Comparison of ENCODE assay signal across 26 cellular contexts in the genomic region with DNA sequence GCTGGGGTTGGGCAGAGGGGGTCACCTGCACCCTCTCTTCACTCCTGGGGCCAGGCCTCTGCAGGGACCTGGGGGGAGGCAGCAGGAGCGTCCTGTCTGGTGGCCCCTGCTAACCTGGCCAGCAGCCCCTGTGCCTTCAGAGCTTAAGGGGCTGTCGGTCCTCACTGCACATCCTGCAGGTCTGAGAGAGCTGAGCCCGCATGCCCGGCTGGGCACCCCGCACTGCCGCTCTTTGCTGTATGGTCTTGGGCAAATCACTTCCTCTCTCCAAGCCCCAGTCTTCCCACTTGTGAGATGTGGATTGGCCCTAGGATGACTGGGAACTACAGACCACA. TPM values are rescaled to one million over a fixed set of nuclear protein-coding genes. Genes with fewer than 3 reads are reported as not detected.
DNase-seq lines count a peak whose midpoint lies in the region; ATAC-seq and TF ChIP-seq lines count a peak whose summit lies in the region.
"Had no signal": no experiment of that assay in that cellular context is flagged by ENCODE, and none has a peak within 500 bp of the region (broad histone marks: within the 10 kb centered on the region; RNA-seq: fewer than 3 reads in every experiment).

No MANE protein-coding gene starts in this region.

- no peak overlapping the region for H3K23ac ChIP-seq in neuronal stem cell (ENCODE audit: low read depth, low read length, poor library complexity)

- no peak overlapping the region for H3K27ac Mint-ChIP-seq in activated CD4-positive, alpha-beta memory T cell treated with anti-CD3 and anti-CD28 coated beads for 36 hours
- H3K27ac Mint-ChIP-seq in activated CD4-positive, alpha-beta memory T cell treated with anti-CD3 and anti-CD28 coated beads, Interleukin-2, amount 10 ng/mL, durations not matched to agents 7 days and 5 days, result no peak overlapping the region

- peak overlapping the region; percentile 91 for H2BK120ac ChIP-seq in neuronal stem cell (ENCODE audit: low read depth, low read length)

- ATAC-seq in left ventricle myocardium superior (no peak), left cardiac atrium (no peak)

- H3K9ac ChIP-seq in neuronal stem cell (ENCODE audit: low read depth, low read length, poor library complexity), result no peak overlapping the region
- H3K9ac ChIP-seq: KMS-11 had no signal

- peaks cover 7% of the 10 kb centered on the region for H3K27me3 Mint-ChIP-seq in activated CD4-positive, alpha-beta memory T cell treated with anti-CD3 and anti-CD28 coated beads for 36 hours
- no peaks in the 10 kb centered on the region for H3K27me3 Mint-ChIP-seq in activated CD4-positive, alpha-beta memory T cell treated with anti-CD3 and anti-CD28 coated beads, Interleukin-2, amount 10 ng/mL, durations not matched to agents 7 days and 5 days

- H3K14ac ChIP-seq in neuronal stem cell (ENCODE audit: low read length), result no peak overlapping the region

- peak overlapping the region; percentile 72 for H3K18ac ChIP-seq in neuronal stem cell (ENCODE audit: low read length)

- no peak overlapping the region for H2BK15ac ChIP-seq in neuronal stem cell (ENCODE audit: low read length)

- peak; percentile 2 for DNase-seq in activated CD4-positive, alpha-beta memory T cell treated with anti-CD3 and anti-CD28 coated beads for 36 hours
- DNase-seq in activated CD4-positive, alpha-beta memory T cell treated with anti-CD3 and anti-CD28 coated beads, Interleukin-2, amount 10 ng/mL, durations not matched to agents 7 days and 5 days, result no peak
- DNase-seq in left ventricle myocardium superior (peak; percentile 20), left cardiac atrium (no peak), neuronal stem cell (ENCODE audit: low spot score) (no peak), NCI-H526 (lab: John Stamatoyannopoulos, UW) (no peak), WERI-Rb-1 (no peak), COLO668 (lab: John Stamatoyannopoulos, UW; ENCODE audit: unreplicated experiment) (no peak)
- DNase-seq: AML-193; C1 segment of cervical spinal cord; DMS53; GDM1; IMR-90; NCI-H1105; NCI-H146; NCI-H2029; NCI-H2227 treated with DMSO at 0.1 percent for 48 hours; NCI-H510A; NCI-H774; NK-92 treated with Interleukin-12 subunit alpha and Interleukin-12 subunit beta, amount 100 ng/mL, for 24 hours; SJCRH30 had no signal

- CTCF ChIA-PET in activated CD4-positive, alpha-beta memory T cell treated with anti-CD3 and anti-CD28 coated beads for 36 hours (lab: Charles Lee), result no interaction called here
- CTCF ChIA-PET in activated CD4-positive, alpha-beta memory T cell treated with anti-CD3 and anti-CD28 coated beads, Interleukin-2, amount 10 ng/mL, durations not matched to agents 7 days and 5 days (lab: Charles Lee), result no interaction called here

- H3K27me3 ChIP-seq in neuronal stem cell (ENCODE audit: control insufficient read depth in 3 of 3, insufficient read depth in 3 of 3, low read depth in 1 of 3, low read length in 3 of 3), result peaks cover 0 to 53% (median 0%) of the 10 kb centered on the region in 3 experiments
- no peaks in the 10 kb centered on the region for H3K27me3 ChIP-seq in WERI-Rb-1 (ENCODE audit: insufficient read depth, low read depth, severe bottlenecking)
- H3K27me3 ChIP-seq: SJCRH30 had no signal

- H3K36me3 Mint-ChIP-seq in activated CD4-positive, alpha-beta memory T cell treated with anti-CD3 and anti-CD28 coated beads for 36 hours, result no peaks in the 10 kb centered on the region
- H3K36me3 Mint-ChIP-seq in activated CD4-positive, alpha-beta memory T cell treated with anti-CD3 and anti-CD28 coated beads, Interleukin-2, amount 10 ng/mL, durations not matched to agents 7 days and 5 days (ENCODE audit: low read depth), result no peaks in the 10 kb centered on the region

- peaks cover 0 to 1% of the 10 kb centered on the region in 2 donors for H3K4me1 ChIP-seq in neuronal stem cell (ENCODE audit: control insufficient read depth in 2 of 2, insufficient read depth in 1 of 2, low read depth in 1 of 2, low read length in 2 of 2)
- H3K4me1 ChIP-seq: SJCRH30 had no signal

- H3K36me3 ChIP-seq in neuronal stem cell (replicated peaks in 1 of 2; ENCODE audit: control insufficient read depth in 2 of 2, insufficient read depth in 2 of 2, low read length in 2 of 2) (no peaks in the 10 kb centered on the region), WERI-Rb-1 (no peaks in the 10 kb centered on the region)
- H3K36me3 ChIP-seq: SJCRH30 had no signal

- TF ChIP-seq CTCF in WERI-Rb-1 (IDR thresholded peaks at IDR 0.05; ENCODE audit: low read depth, low read length), result no peak

- peaks cover 3% of the 10 kb centered on the region for H3K79me1 ChIP-seq in neuronal stem cell (ENCODE audit: low read depth, low read length)

- H3K4me3 ChIP-seq in neuronal stem cell (ENCODE audit: low read length in 2 of 2), result no peak overlapping the region
- no peak overlapping the region for H3K4me3 ChIP-seq in WERI-Rb-1 (ENCODE audit: low read depth, low read length)
- H3K4me3 ChIP-seq: SJCRH30 had no signal

- POLR2A ChIA-PET in activated CD4-positive, alpha-beta memory T cell treated with anti-CD3 and anti-CD28 coated beads for 36 hours (lab: Charles Lee), result no interaction called here
- POLR2A ChIA-PET in activated CD4-positive, alpha-beta memory T cell treated with anti-CD3 and anti-CD28 coated beads, Interleukin-2, amount 10 ng/mL, durations not matched to agents 7 days and 5 days (lab: Charles Lee), result no interaction called here

- no peak overlapping the region for H4K8ac ChIP-seq in neuronal stem cell (ENCODE audit: low read depth, low read length)

- no peak overlapping the region for H3K4me2 ChIP-seq in neuronal stem cell (ENCODE audit: insufficient read depth, low read length, poor library complexity, severe bottlenecking)
- H3K4me2 ChIP-seq: KMS-11 had no signal

- H3K9me3 ChIP-seq in neuronal stem cell (replicated peaks in 1 of 2; ENCODE audit: control insufficient read depth in 2 of 2, insufficient read depth in 1 of 2, low read depth in 1 of 2, low read length in 2 of 2), result no peaks in the 10 kb centered on the region
- no peaks in the 10 kb centered on the region for H3K9me3 ChIP-seq in WERI-Rb-1 (ENCODE audit: severe bottlenecking)
- H3K9me3 ChIP-seq: SJCRH30 had no signal

- intact Hi-C loops in activated CD4-positive, alpha-beta memory T cell treated with anti-CD3 and anti-CD28 coated beads for 36 hours (cut with micrococcal nuclease), result no loop called here
- intact Hi-C loops in left ventricle myocardium superior (cut with micrococcal nuclease), result no loop called here
- intact Hi-C loops in left cardiac atrium (cut with DNase I), result no loop called here

- H3K4me1 Mint-ChIP-seq in activated CD4-positive, alpha-beta memory T cell treated with anti-CD3 and anti-CD28 coated beads for 36 hours (ENCODE audit: low read depth), result no peaks in the 10 kb centered on the region
- H3K4me1 Mint-ChIP-seq in activated CD4-positive, alpha-beta memory T cell treated with anti-CD3 and anti-CD28 coated beads, Interleukin-2, amount 10 ng/mL, durations not matched to agents 7 days and 5 days, result no peaks in the 10 kb centered on the region

- H4K91ac ChIP-seq in neuronal stem cell (ENCODE audit: low read depth, low read length, poor library complexity), result no peak overlapping the region

- H2AFZ ChIP-seq in neuronal stem cell (ENCODE audit: low read length), result no peak overlapping the region

- H3K4ac ChIP-seq in neuronal stem cell (ENCODE audit: low read length), result peak overlapping the region; percentile 89

- no peak overlapping the region for H3K4me3 Mint-ChIP-seq in activated CD4-positive, alpha-beta memory T cell treated with anti-CD3 and anti-CD28 coated beads for 36 hours
- no peak overlapping the region for H3K4me3 Mint-ChIP-seq in activated CD4-positive, alpha-beta memory T cell treated with anti-CD3 and anti-CD28 coated beads, Interleukin-2, amount 10 ng/mL, durations not matched to agents 7 days and 5 days

- H2BK12ac ChIP-seq in neuronal stem cell (ENCODE audit: low read length), result no peak overlapping the region

- no peaks in the 10 kb centered on the region for H3K9me3 Mint-ChIP-seq in activated CD4-positive, alpha-beta memory T cell treated with anti-CD3 and anti-CD28 coated beads for 36 hours
- no peaks in the 10 kb centered on the region for H3K9me3 Mint-ChIP-seq in activated CD4-positive, alpha-beta memory T cell treated with anti-CD3 and anti-CD28 coated beads, Interleukin-2, amount 10 ng/mL, durations not matched to agents 7 days and 5 days

- H2BK5ac ChIP-seq in neuronal stem cell (ENCODE audit: low read length), result no peak overlapping the region

- H3K27ac ChIP-seq in neuronal stem cell (replicated peaks; ENCODE audit: low read length), result no peak overlapping the region
- H3K27ac ChIP-seq in WERI-Rb-1, result no peak overlapping the region
- H3K27ac ChIP-seq: KMS-11, RWPE1, SJCRH30 had no signal

- peak overlapping the region; percentile 91 for H2AK5ac ChIP-seq in neuronal stem cell (ENCODE audit: low read depth, low read length)

- no CpG with 5 or more reads among the region's 6 CpGs for WGBS in neuronal stem cell (ENCODE audit: extremely low coverage in 2 of 2, insufficient read length in 2 of 2, insufficient replicate concordance in 1 of 2), 2 donors

RNA-seq across cellular contexts. Expression of a gene that starts 7.9 kb away (rescaled TPM):
- 1 to 10 TPM; 1.4 to 2.0 TPM for total RNA-seq in activated CD4-positive, alpha-beta memory T cell treated with anti-CD3 and anti-CD28 coated beads for 36 hours
- total RNA-seq in activated CD4-positive, alpha-beta memory T cell treated with anti-CD3 and anti-CD28 coated beads, Interleukin-2, amount 10 ng/mL, durations not matched to agents 7 days and 5 days, result under 1 TPM; 0.38 to 0.45 TPM
- 8.0 TPM for total RNA-seq in left ventricle myocardium superior
- total RNA-seq in left cardiac atrium, result 1 to 10 TPM; 5.6 to 8.2 TPM
- polyA plus RNA-seq in neuronal stem cell (2013, experiment 1 of 2), result 5.4 TPM
- polyA plus RNA-seq in neuronal stem cell (2013, experiment 2 of 2), result 5.5 TPM
- total RNA-seq: H4 had no signal
- polyA plus RNA-seq: AG04450 had no signal

RNA-seq across cellular contexts. Expression of a gene that starts 50.2 kb away (rescaled TPM):
- total RNA-seq in activated CD4-positive, alpha-beta memory T cell treated with anti-CD3 and anti-CD28 coated beads for 36 hours, result not detected
- not detected for total RNA-seq in activated CD4-positive, alpha-beta memory T cell treated with anti-CD3 and anti-CD28 coated beads, Interleukin-2, amount 10 ng/mL, durations not matched to agents 7 days and 5 days
- total RNA-seq in left ventricle myocardium superior (not detected), left cardiac atrium (not detected)
- 0.75 TPM for polyA plus RNA-seq in neuronal stem cell (2013, experiment 1 of 2)
- 0.66 TPM for polyA plus RNA-seq in neuronal stem cell (2013, experiment 2 of 2)
- total RNA-seq: A172, H4, IMR-90, SJCRH30 had no signal
- polyA plus RNA-seq: AG04450, IMR-90 had no signal

Comparison
In these comparisons a context has a peak if more than half of its experiments do, and no peak if none do; other contexts are left out.
1. DNase-seq: peak in activated CD4-positive, alpha-beta memory T cell treated with anti-CD3 and anti-CD28 coated beads for 36 hours (single experiment) and left ventricle myocardium superior (single experiment); none in activated CD4-positive, alpha-beta memory T cell treated with anti-CD3 and anti-CD28 coated beads, Interleukin-2, amount 10 ng/mL, durations not matched to agents 7 days and 5 days (single experiment), left cardiac atrium (single experiment), neuronal stem cell (single experiment), NCI-H526 (0 of 2), WERI-Rb-1 (single experiment) and COLO668 (single experiment).